25 cellular contexts compared by ENCODE assay signal in the genomic region with DNA sequence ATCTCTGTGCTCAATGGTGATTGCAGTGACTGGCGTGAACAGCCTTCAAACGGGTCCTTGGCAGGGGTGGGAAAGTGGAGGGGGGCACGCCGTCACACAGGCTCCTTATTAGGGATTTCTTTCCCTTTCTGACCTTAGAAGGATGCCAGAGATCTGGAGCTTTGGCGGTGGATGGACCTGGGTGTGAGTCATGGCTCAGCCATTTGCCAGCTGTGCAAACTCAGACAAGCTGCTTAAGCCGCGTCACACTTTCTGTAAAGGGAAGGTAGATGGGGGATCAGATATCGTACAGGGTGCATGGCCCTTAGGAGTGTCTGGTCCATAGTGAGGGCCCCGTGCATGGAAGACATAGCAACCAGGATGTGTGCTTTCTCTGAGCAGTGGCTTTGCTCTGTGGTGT. TPM values are rescaled to one million over a fixed set of nuclear protein-coding genes. Genes with fewer than 3 reads are reported as not detected.
DNase-seq lines count a peak whose midpoint lies in the region; ATAC-seq and TF ChIP-seq lines count a peak whose summit lies in the region.
"Had no signal": no experiment of that assay in that cellular context is flagged by ENCODE, and none has a peak within 500 bp of the region (broad histone marks: within the 10 kb centered on the region; RNA-seq: fewer than 3 reads in every experiment).

No MANE protein-coding gene starts in this region.

- ATAC-seq in GM19452 (IDR thresholded peaks at IDR 0.05; ENCODE audit: unreplicated experiment), result no peak
- ATAC-seq: activated naive CD8-positive, alpha-beta T cell treated with anti-CD3 and anti-CD28 coated beads, Interleukin-2, amount 50 U/mL, for 24 hours; activated T-cell treated with anti-CD3 and anti-CD28 coated beads, Interleukin-2, amount 50 U/mL, for 4 hours; K562; naive thymus-derived CD8-positive, alpha-beta T cell; stimulated activated naive CD8-positive, alpha-beta T cell treated with anti-CD3 and anti-CD28 coated beads, Interleukin-15, amount 100 ng/mL, for 72 hours had no signal

- no peaks in the 10 kb centered on the region for H3K4me1 Mint-ChIP-seq in HFFc6 (ENCODE audit: low read depth)
- H3K4me1 Mint-ChIP-seq in type B pancreatic cell (ENCODE audit: unreplicated experiment), result no peaks in the 10 kb centered on the region
- H3K4me1 Mint-ChIP-seq: activated CD4-positive, alpha-beta T cell treated with anti-CD3 and anti-CD28 coated beads, Interleukin-2, amount 10 ng/mL, durations not matched to agents 7 days and 5 days; activated naive CD8-positive, alpha-beta T cell treated with anti-CD3 and anti-CD28 coated beads, Interleukin-2, amount 50 U/mL, for 24 hours; naive thymus-derived CD8-positive, alpha-beta T cell; stimulated activated naive CD8-positive, alpha-beta T cell treated with anti-CD3 and anti-CD28 coated beads, Interleukin-15, amount 100 ng/mL, for 72 hours had no signal

- H3K27ac Mint-ChIP-seq in HFFc6 (no peak overlapping the region), type B pancreatic cell (no peak overlapping the region)
- H3K27ac Mint-ChIP-seq: activated CD4-positive, alpha-beta T cell treated with anti-CD3 and anti-CD28 coated beads, Interleukin-2, amount 10 ng/mL, durations not matched to agents 7 days and 5 days; activated naive CD8-positive, alpha-beta T cell treated with anti-CD3 and anti-CD28 coated beads, Interleukin-2, amount 50 U/mL, for 24 hours; CD4-positive, alpha-beta T cell; stimulated activated naive CD8-positive, alpha-beta T cell treated with anti-CD3 and anti-CD28 coated beads, Interleukin-15, amount 100 ng/mL, for 72 hours had no signal

- TF ChIP-seq CTCF in HFFc6 (IDR thresholded peaks at IDR 0.05) (no peak), type B pancreatic cell (conservative IDR thresholded peaks at IDR 0.05) (no peak)

- peaks cover 23% of the 10 kb centered on the region for H3K9me3 Mint-ChIP-seq in HFFc6
- no peaks in the 10 kb centered on the region for H3K9me3 Mint-ChIP-seq in type B pancreatic cell
- H3K9me3 Mint-ChIP-seq: activated CD4-positive, alpha-beta T cell treated with anti-CD3 and anti-CD28 coated beads, Interleukin-2, amount 10 ng/mL, durations not matched to agents 7 days and 5 days; activated naive CD8-positive, alpha-beta T cell treated with anti-CD3 and anti-CD28 coated beads, Interleukin-2, amount 50 U/mL, for 24 hours; activated T-cell treated with anti-CD3 and anti-CD28 coated beads, Interleukin-2, amount 50 U/mL, for 4 hours; CD4-positive, alpha-beta T cell had no signal

- H3K36me3 Mint-ChIP-seq in HFFc6 (ENCODE audit: low read depth), result no peaks in the 10 kb centered on the region
- H3K36me3 Mint-ChIP-seq in type B pancreatic cell, result no peaks in the 10 kb centered on the region
- H3K36me3 Mint-ChIP-seq: naive thymus-derived CD8-positive, alpha-beta T cell had no signal

- DNase-seq in NCI-H748 (lab: John Stamatoyannopoulos, UW; ENCODE audit: unreplicated experiment) (peak; percentile 26), NCI-H748 treated with DMSO at 0.1 percent for 48 hours (lab: John Stamatoyannopoulos, UW) (no peak), NCI-H2196 (lab: John Stamatoyannopoulos, UW; ENCODE audit: unreplicated experiment) (peak; percentile 87), SHP77 treated with DMSO at 0.1 percent for 48 hours (lab: John Stamatoyannopoulos, UW) (peak; percentile 75), kidney tubule cell (ENCODE audit: low spot score) (peak; percentile 21), HFFc6 (no peak), type B pancreatic cell (ENCODE audit: extremely low spot score, unreplicated experiment) (no peak)
- DNase-seq: activated CD4-positive, alpha-beta T cell treated with anti-CD3 and anti-CD28 coated beads, Interleukin-2, amount 10 ng/mL, durations not matched to agents 7 days and 5 days; activated gamma-delta T cell treated with Interleukin-2 at 50 U/mL for 16 hours; activated naive CD8-positive, alpha-beta T cell treated with anti-CD3 and anti-CD28 coated beads, Interleukin-2, amount 50 U/mL, for 24 hours; activated T-cell treated with anti-CD3 and anti-CD28 coated beads, Interleukin-2, amount 50 U/mL, for 4 hours; AML-193; CD4-positive, alpha-beta T cell; cerebellar nuclear complex; GDM1; H7; MM.1S; NCI-H2107; occipital lobe; stimulated activated naive CD8-positive, alpha-beta T cell treated with anti-CD3 and anti-CD28 coated beads, Interleukin-15, amount 100 ng/mL, for 72 hours; T-helper 9 cell; WERI-Rb-1 had no signal

- H3K4me3 Mint-ChIP-seq in HFFc6 (no peak overlapping the region), type B pancreatic cell (no peak overlapping the region)
- H3K4me3 Mint-ChIP-seq: activated CD4-positive, alpha-beta T cell treated with anti-CD3 and anti-CD28 coated beads, Interleukin-2, amount 10 ng/mL, durations not matched to agents 7 days and 5 days; activated naive CD8-positive, alpha-beta T cell treated with anti-CD3 and anti-CD28 coated beads, Interleukin-2, amount 50 U/mL, for 24 hours; activated T-cell treated with anti-CD3 and anti-CD28 coated beads, Interleukin-2, amount 50 U/mL, for 4 hours; CD4-positive, alpha-beta T cell; naive thymus-derived CD8-positive, alpha-beta T cell; stimulated activated naive CD8-positive, alpha-beta T cell treated with anti-CD3 and anti-CD28 coated beads, Interleukin-15, amount 100 ng/mL, for 72 hours had no signal

- H3K27me3 Mint-ChIP-seq in HFFc6 (ENCODE audit: insufficient read depth) (peaks cover 2% of the 10 kb centered on the region), type B pancreatic cell (peaks cover 17% of the 10 kb centered on the region)
- H3K27me3 Mint-ChIP-seq: activated CD4-positive, alpha-beta T cell treated with anti-CD3 and anti-CD28 coated beads, Interleukin-2, amount 10 ng/mL, durations not matched to agents 7 days and 5 days had no signal

RNA-seq across cellular contexts. Expression of gene C1orf174, which starts 48.3 kb away (rescaled TPM):
- total RNA-seq in HFFc6 (2021; fragmentation: NEBNext Ultra II Directional; extraction: Animal tissue kit (Norgen Biotek cat#: 25700)), result 10 to 100 TPM; 19.2 to 23.5 (median 20.7) TPM
- total RNA-seq in type B pancreatic cell (ENCODE audit: low replicate concordance), result 24.7 and 31.4 TPM in 2 replicates

Comparison
In these comparisons a context has a peak if more than half of its experiments do, and no peak if none do; other contexts are left out.
1. DNase-seq: peak in NCI-H748 (single experiment), NCI-H2196 (single experiment), SHP77 treated with DMSO at 0.1 percent for 48 hours (single experiment) and kidney tubule cell (single experiment); none in NCI-H748 treated with DMSO at 0.1 percent for 48 hours (single experiment), HFFc6 (single experiment) and type B pancreatic cell (single experiment).